In the genomic region with DNA sequence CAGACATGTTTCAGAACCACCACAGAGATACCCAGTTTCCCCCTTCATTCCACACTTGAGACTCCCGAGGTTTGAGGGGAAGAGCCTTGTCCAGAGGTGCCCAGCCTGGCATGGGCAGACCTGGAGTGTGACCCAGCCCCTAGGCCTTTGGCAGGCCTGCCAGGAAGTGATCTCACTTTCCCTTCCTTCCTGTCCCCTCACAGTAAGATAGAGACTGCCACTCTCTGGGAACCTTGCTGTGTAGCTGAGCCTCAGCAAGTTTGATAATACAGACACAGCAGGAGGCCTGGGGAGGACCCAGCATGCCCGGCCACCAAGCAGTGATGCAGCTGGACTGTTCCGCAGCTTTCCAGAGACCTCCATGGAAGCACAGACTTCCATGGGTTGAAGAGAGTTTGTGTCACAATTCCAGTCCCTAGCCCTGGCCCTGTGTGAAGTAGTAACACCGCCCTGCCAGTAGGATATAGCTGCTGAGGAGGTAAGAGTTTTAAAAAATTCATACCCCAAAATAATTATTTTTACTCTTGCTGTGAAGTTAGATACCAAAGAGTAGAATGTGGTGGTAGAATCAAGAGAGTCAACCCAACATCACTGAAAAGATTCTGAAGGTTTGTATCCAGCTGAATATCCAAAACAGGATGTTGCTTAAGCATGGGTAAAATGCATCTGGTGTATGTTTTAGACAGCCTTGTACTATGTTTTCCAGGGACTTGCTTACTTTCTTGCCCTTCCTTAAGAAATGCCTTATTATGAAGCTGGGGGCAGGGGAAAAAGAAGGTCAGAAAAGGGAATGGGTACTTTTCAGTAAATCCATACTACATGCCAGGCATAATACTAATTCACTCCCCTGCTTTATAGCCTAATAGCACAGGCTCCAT, we compare ENCODE assay signal across 8 cellular contexts. TPM values are rescaled to one million over a fixed set of nuclear protein-coding genes. Genes with fewer than 3 reads are reported as not detected.
DNase-seq lines count a peak whose midpoint lies in the region; ATAC-seq and TF ChIP-seq lines count a peak whose summit lies in the region.

No MANE protein-coding gene starts in this region.

- H3K9me3 Mint-ChIP-seq in activated naive CD4-positive, alpha-beta T cell treated with anti-CD3 and anti-CD28 coated beads, Interleukin-2, amount 50 U/mL, for 72 hours = no peaks in the 10 kb centered on the region

- H3K27me3 ChIP-seq in left lung = no peaks in the 10 kb centered on the region

- no peak overlapping the region for H3K4me3 ChIP-seq in left lung

- H3K27ac ChIP-seq in left lung = peak overlapping the region; percentile 73 to 88

- peak overlapping the region; percentile 82 to 93 for H3K27ac Mint-ChIP-seq in activated naive CD4-positive, alpha-beta T cell treated with anti-CD3 and anti-CD28 coated beads, Interleukin-2, amount 50 U/mL, for 72 hours

- intact Hi-C loops in left lung (cut with DNase I) = no loop called here

- ATAC-seq in HG02981 (IDR thresholded peaks at IDR 0.05; ENCODE audit: unreplicated experiment) = peak; percentile 43
- peak; percentile 76 to 94 for ATAC-seq in activated naive CD4-positive, alpha-beta T cell treated with anti-CD3 and anti-CD28 coated beads, Interleukin-2, amount 50 U/mL, for 72 hours
- ATAC-seq in left lung = peak; percentile 30
- no peak for ATAC-seq in GM19467 (IDR thresholded peaks at IDR 0.05; ENCODE audit: unreplicated experiment)

- H3K36me3 ChIP-seq in left lung = no peaks in the 10 kb centered on the region

- DNase-seq in ELR (ENCODE audit: low read depth) (peak; percentile 50), left lung (no peak), LoVo (ENCODE audit: low spot score) (no peak), HCEC 1CT (no peak), midbrain (lab: John Stamatoyannopoulos, UW) (no peak)
- no peak for DNase-seq in activated naive CD4-positive, alpha-beta T cell treated with anti-CD3 and anti-CD28 coated beads, Interleukin-2, amount 50 U/mL, for 72 hours (ENCODE audit: low spot score in 2 of 2)

- no peaks in the 10 kb centered on the region for H3K9me3 ChIP-seq in left lung

- peaks cover 36 to 78% of the 10 kb centered on the region in 2 donors for H3K4me1 ChIP-seq in left lung

- H3K36me3 Mint-ChIP-seq in activated naive CD4-positive, alpha-beta T cell treated with anti-CD3 and anti-CD28 coated beads, Interleukin-2, amount 50 U/mL, for 72 hours = no peaks in the 10 kb centered on the region

- no peak for TF ChIP-seq CTCF in left lung (IDR thresholded peaks at IDR 0.05)

RNA-seq across cellular contexts. Expression of a gene that starts 16.3 kb away (rescaled TPM):
- 10 to 100 TPM in 1 of 2 donors, 1 to 10 TPM in 1; 2.0 to 10.5 TPM for total RNA-seq in activated naive CD4-positive, alpha-beta T cell treated with anti-CD3 and anti-CD28 coated beads, Interleukin-2, amount 50 U/mL, for 72 hours
- 10 to 100 TPM; 40.1 to 42.1 TPM for total RNA-seq in left lung

RNA-seq across cellular contexts. Expression of a gene that starts 52.8 kb away (rescaled TPM):
- total RNA-seq in activated naive CD4-positive, alpha-beta T cell treated with anti-CD3 and anti-CD28 coated beads, Interleukin-2, amount 50 U/mL, for 72 hours = 10 to 100 TPM; 33.4 to 54.9 TPM
- total RNA-seq in left lung = 10 to 100 TPM in 1 of 2 donors, 1 to 10 TPM in 1; 7.6 to 15.5 TPM
